Comparison of ENCODE assay signal across 9 cellular contexts in genomic region chr2:101473581-101473910, GRCh38. TPM values are rescaled to one million over a fixed set of nuclear protein-coding genes. Genes with fewer than 3 reads are reported as not detected.
A peak's percentile ranks its signal among the peaks of the same experiment; 100 is the strongest.
DNase-seq lines count a peak whose midpoint lies in the region; TF ChIP-seq lines count a peak whose summit lies in the region.
"Had no signal": no experiment of that assay in that cellular context is flagged by ENCODE, and none has a peak within 500 bp of the region (broad histone marks: within the 10 kb centered on the region; RNA-seq: fewer than 3 reads in every experiment).

No MANE protein-coding gene starts in this region.

- peak; percentile 46 for DNase-seq in astrocyte of the spinal cord (ENCODE audit: low read depth, low spot score)
- DNase-seq in stomach: no peak
- no peak for DNase-seq in H4 (ENCODE audit: low spot score)
- no peak for DNase-seq in GM19238 (ENCODE audit: insufficient read length, low spot score)
- no peak for DNase-seq in HuH-7 (ENCODE audit: low spot score)
- DNase-seq in DMS153 treated with DMSO at 0.1 percent for 48 hours (lab: John Stamatoyannopoulos, UW; ENCODE audit: unreplicated experiment): no peak

- TF ChIP-seq CTCF in astrocyte of the spinal cord (IDR thresholded peaks at IDR 0.05; ENCODE audit: low read depth, low read length) (no peak), stomach (IDR thresholded peaks at IDR 0.05) (no peak)

- in situ Hi-C loops in astrocyte of the spinal cord (cut with HindIII; ENCODE audit: low sequenced_read_pairs): no loop called here

- no peaks in the 10 kb centered on the region for H3K9me3 Mint-ChIP-seq in IgD-negative memory B cell

- no peaks in the 10 kb centered on the region for H3K9me3 ChIP-seq in stomach

- no peak for TF ChIP-seq POLR2A in stomach (IDR thresholded peaks at IDR 0.05)

- H3K27ac ChIP-seq in layer of hippocampus (ENCODE audit: low read depth, low read length) (peak overlapping the region; percentile 8), stomach (peak overlapping the region in 4 of 5 donors; percentile 50 to 77 (median 74))
- H3K27ac ChIP-seq: epithelial cell of prostate had no signal

- peak overlapping the region; percentile 54 to 87 (median 63) for H3K4me3 Mint-ChIP-seq in IgD-negative memory B cell

- peaks cover 0 to 11% (median 1%) of the 10 kb centered on the region in 3 donors for H3K4me1 Mint-ChIP-seq in IgD-negative memory B cell

- H3K27ac Mint-ChIP-seq in IgD-negative memory B cell: peak overlapping the region in 1 of 3 donors; percentile 80

- intact Hi-C loops in stomach (cut with DNase I; ENCODE audit: low total_unique reads): no loop called here

- no peaks in the 10 kb centered on the region for H3K36me3 Mint-ChIP-seq in IgD-negative memory B cell

- peaks cover 46% of the 10 kb centered on the region for H3K27me3 Mint-ChIP-seq in IgD-negative memory B cell

- TF ChIP-seq EP300 in stomach (IDR thresholded peaks at IDR 0.05): no peak

- whole genome bisulfite sequencing in stomach, 5 donors: 42 to 54% (median 48%) methylated on average over 3 of the region's 3 CpGs

- no peaks in the 10 kb centered on the region for H3K36me3 ChIP-seq in stomach

- H3K4me3 ChIP-seq in astrocyte of the spinal cord (ENCODE audit: low read depth, low read length) (peak overlapping the region; percentile 47), stomach (peak overlapping the region; percentile 56 to 74 (median 60))

- peaks cover 7 to 23% (median 17%) of the 10 kb centered on the region in 4 donors for H3K4me1 ChIP-seq in stomach

- H3K27me3 ChIP-seq in layer of hippocampus (ENCODE audit: control insufficient read depth, insufficient read depth, low read length): no peaks in the 10 kb centered on the region
- H3K27me3 ChIP-seq in stomach: peaks cover 0 to 19% (median 15%) of the 10 kb centered on the region in 3 donors

RNA-seq across cellular contexts. Expression of gene RFX8, which starts 1.4 kb away (rescaled TPM):
- polyA plus RNA-seq in IgD-negative memory B cell: not detected
- total RNA-seq in stomach: under 1 TPM in 1 of 5 donors, not detected in 4; 0.92 TPM
- polyA plus RNA-seq in stomach: under 1 TPM in 1 of 3 donors, not detected in 2; 0.13 TPM
- 0.41 TPM in 1 of 2 replicates, not detected in the other for total RNA-seq in H4 (2014; rRNA removed; shearing (Covaris generic))
